ENCODE assay signal across 1 cellular context in the genomic region with DNA sequence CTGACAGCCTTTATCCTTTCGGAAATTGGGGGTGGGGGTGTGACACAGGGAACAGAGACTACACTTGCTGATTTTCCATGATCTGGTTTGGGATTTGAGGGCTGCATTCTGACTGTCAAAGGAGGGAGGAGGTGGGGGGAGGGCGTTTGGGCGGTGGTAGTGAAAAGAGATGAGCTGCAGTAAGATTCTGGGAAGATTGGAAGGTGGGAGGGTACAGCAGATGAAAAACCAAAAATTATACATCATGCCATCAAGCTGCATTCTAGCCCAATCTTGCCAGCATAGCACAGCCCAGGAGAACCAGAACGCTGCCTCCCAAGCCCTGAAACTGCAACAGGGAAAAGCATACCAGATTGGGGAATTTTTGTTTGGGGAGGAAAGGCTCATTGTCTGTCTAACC.
TF ChIP-seq lines count a peak whose summit lies in the region.

No MANE protein-coding gene starts in this region.

TF ChIP-seq in A549, 52 proteins besides CTCF, POLR2A, EP300 and RAD21:
- TF ChIP-seq TP53 (CRISPR knock-in tag; IDR thresholded peaks at IDR 0.05) (no peak), CBX2 (IDR thresholded peaks at IDR 0.05; ENCODE audit: borderline replicate concordance, low read depth) (no peak), CHD2 (IDR thresholded peaks at IDR 0.05; ENCODE audit: low read length, partially characterized antibody) (no peak), ZC3H11A (IDR thresholded peaks at IDR 0.05) (no peak), RFX5 (IDR thresholded peaks at IDR 0.05) (no peak), TFCP2L1 (CRISPR knock-in tag; IDR thresholded peaks at IDR 0.05) (no peak), HEYL (CRISPR knock-in tag; IDR thresholded peaks at IDR 0.05) (no peak), FOSB (CRISPR knock-in tag; IDR thresholded peaks at IDR 0.05) (no peak), CHD4 (IDR thresholded peaks at IDR 0.05; ENCODE audit: borderline replicate concordance) (no peak), ZSCAN20 (CRISPR knock-in tag; IDR thresholded peaks at IDR 0.05) (no peak), JUNB (IDR thresholded peaks at IDR 0.05) (no peak)
- TF ChIP-seq, protein P1, sequence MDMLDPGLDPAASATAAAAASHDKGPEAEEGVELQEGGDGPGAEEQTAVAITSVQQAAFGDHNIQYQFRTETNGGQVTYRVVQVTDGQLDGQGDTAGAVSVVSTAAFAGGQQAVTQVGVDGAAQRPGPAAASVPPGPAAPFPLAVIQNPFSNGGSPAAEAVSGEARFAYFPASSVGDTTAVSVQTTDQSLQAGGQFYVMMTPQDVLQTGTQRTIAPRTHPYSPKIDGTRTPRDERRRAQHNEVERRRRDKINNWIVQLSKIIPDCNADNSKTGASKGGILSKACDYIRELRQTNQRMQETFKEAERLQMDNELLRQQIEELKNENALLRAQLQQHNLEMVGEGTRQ (IDR thresholded peaks at IDR 0.05) = no peak
- TF ChIP-seq, protein P2, sequence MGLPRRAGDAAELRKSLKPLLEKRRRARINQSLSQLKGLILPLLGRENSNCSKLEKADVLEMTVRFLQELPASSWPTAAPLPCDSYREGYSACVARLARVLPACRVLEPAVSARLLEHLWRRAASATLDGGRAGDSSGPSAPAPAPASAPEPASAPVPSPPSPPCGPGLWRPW (IDR thresholded peaks at IDR 0.05) = no peak
